ENCODE assay signal across 26 cellular contexts in genomic region chr9:18023332-18023731, GRCh38.
DNase-seq lines count a peak whose midpoint lies in the region; ATAC-seq, FAIRE-seq and TF ChIP-seq lines count a peak whose summit lies in the region.
"Had no signal": no experiment of that assay in that cellular context is flagged by ENCODE, and none has a peak within 500 bp of the region (broad histone marks: within the 10 kb centered on the region; RNA-seq: fewer than 3 reads in every experiment).

No MANE protein-coding gene starts in this region.

- no TSS peak for BruUV-seq in endothelial cell of umbilical vein (replicated peaks; lab: Mats Ljungman, UMichigan)

- no peaks in the 10 kb centered on the region for H3K9me1 ChIP-seq in endothelial cell of umbilical vein (replicated peaks; ENCODE audit: control insufficient read depth, extremely low read depth, insufficient read depth, low read length)

- ATAC-seq in natural killer cell treated with Interleukin-12 subunit alpha and Interleukin-12 subunit beta and Interleukin-15 and Interleukin-18, amount 100 ng/mL, for 72 hours, result no peak
- ATAC-seq: GM12878, Right ventricle myocardium inferior, SK-N-SH treated with all-trans-retinoic acid at 6 μM for 48 hours had no signal

- H3K79me2 ChIP-seq in endothelial cell of umbilical vein (ENCODE audit: control insufficient read depth, insufficient read depth, low read length), result no peaks in the 10 kb centered on the region

- intact Hi-C loops in endothelial cell of umbilical vein (cut with micrococcal nuclease), result no loop called here
- intact Hi-C loops in uterus (cut with DNase I; ENCODE audit: low total_unique reads), result no loop called here
- intact Hi-C loops in adrenal gland (cut with DNase I), result no loop called here
- intact Hi-C loops in lower leg skin (cut with DNase I; ENCODE audit: low total_unique reads), result no loop called here
- intact Hi-C loops in CD14-positive monocyte (cut with micrococcal nuclease), result no loop called here

- POLR2A ChIA-PET in endothelial cell of umbilical vein (lab: Charles Lee), result no interaction called here

- H2AFZ ChIP-seq in endothelial cell of umbilical vein (ENCODE audit: low read depth, low read length), result no peak overlapping the region
- H2AFZ ChIP-seq: GM23248, PC-9 had no signal

- peaks cover 0 to 3% of the 10 kb centered on the region in 2 experiments for H3K27me3 ChIP-seq in endothelial cell of umbilical vein (ENCODE audit: control insufficient read depth in 2 of 2, insufficient read depth in 2 of 2, low read length in 2 of 2)
- H3K27me3 ChIP-seq in uterus, result no peaks in the 10 kb centered on the region
- no peaks in the 10 kb centered on the region for H3K27me3 ChIP-seq in adrenal gland
- H3K27me3 ChIP-seq: BE2C, SJCRH30 had no signal

- H3K9ac ChIP-seq in endothelial cell of umbilical vein (replicated peaks; ENCODE audit: extremely low read depth, insufficient read depth, low read length), result no peak overlapping the region
- H3K9ac ChIP-seq: GM23248 had no signal

- no peaks in the 10 kb centered on the region for H4K20me1 ChIP-seq in endothelial cell of umbilical vein (replicated peaks; ENCODE audit: control insufficient read depth, extremely low read depth, insufficient read depth, low read length)

- FAIRE-seq in endothelial cell of umbilical vein (lab: Jason Lieb, UNC), result peak; percentile 38
- FAIRE-seq: G401.6, GM12878 had no signal

- H3K36me3 Mint-ChIP-seq in natural killer cell treated with Interleukin-12 subunit alpha and Interleukin-12 subunit beta and Interleukin-15 and Interleukin-18, amount 100 ng/mL, for 72 hours, result no peaks in the 10 kb centered on the region
- H3K36me3 Mint-ChIP-seq in CD14-positive monocyte, result no peaks in the 10 kb centered on the region

- CTCF ChIA-PET in endothelial cell of umbilical vein (lab: Charles Lee), result no interaction called here

- WGBS in adrenal gland, 4 donors, result 71 to 77% (median 75%) methylated on average over 3 of the region's 3 CpGs
- WGBS in lower leg skin, 2 donors, result 78 to 82% methylated on average over 3 of the region's 3 CpGs

- H3K4me1 ChIP-seq in endothelial cell of umbilical vein (ENCODE audit: control insufficient read depth, extremely low read depth, insufficient read depth, low read length) (peaks cover 5% of the 10 kb centered on the region), uterus (no peaks in the 10 kb centered on the region), adrenal gland (replicated peaks in 1 of 2) (no peaks in the 10 kb centered on the region)
- H3K4me1 ChIP-seq: BE2C, SJCRH30 had no signal

- no peak overlapping the region for H3K27ac Mint-ChIP-seq in natural killer cell treated with Interleukin-12 subunit alpha and Interleukin-12 subunit beta and Interleukin-15 and Interleukin-18, amount 100 ng/mL, for 72 hours
- no peak overlapping the region for H3K27ac Mint-ChIP-seq in CD14-positive monocyte

- H3K27me3 Mint-ChIP-seq in natural killer cell treated with Interleukin-12 subunit alpha and Interleukin-12 subunit beta and Interleukin-15 and Interleukin-18, amount 100 ng/mL, for 72 hours, result no peaks in the 10 kb centered on the region
- no peaks in the 10 kb centered on the region for H3K27me3 Mint-ChIP-seq in CD14-positive monocyte (ENCODE audit: low read depth in 3 of 3)

- TF ChIP-seq CTCF in endothelial cell of umbilical vein (IDR thresholded peaks at IDR 0.05; ENCODE audit: extremely low read depth in 1 of 2, insufficient read depth in 1 of 2, low read depth in 1 of 2, low read length in 2 of 2) (no peak), uterus (IDR thresholded peaks at IDR 0.05) (no peak), adrenal gland (IDR thresholded peaks at IDR 0.05) (no peak), lower leg skin (IDR thresholded peaks at IDR 0.05) (no peak), CD14-positive monocyte (IDR thresholded peaks at IDR 0.05) (no peak)

- peak; percentile 4 for DNase-seq in ELR (ENCODE audit: low read depth)
- DNase-seq in M059J (ENCODE audit: low read depth), result peak; percentile 12
- peak; percentile 39 for DNase-seq in endothelial cell of umbilical vein (ENCODE audit: low read depth, low spot score)
- no peak for DNase-seq in uterus
- no peak for DNase-seq in adrenal gland
- no peak for DNase-seq in lower leg skin (ENCODE audit: low spot score in 2 of 2)
- no peak for DNase-seq in natural killer cell treated with Interleukin-12 subunit alpha and Interleukin-12 subunit beta and Interleukin-15 and Interleukin-18, amount 100 ng/mL, for 72 hours (ENCODE audit: low spot score)
- DNase-seq in CD14-positive monocyte (ENCODE audit: low spot score), result no peak
- DNase-seq: ACHN, BE2C, Calu3, DMS79 treated with DMSO at 0.1 percent for 48 hours, GM23248, H7, KBM-7, MM.1S, NCI-H1417, NCI-H1694, NCI-H2029 treated with DMSO at 0.1 percent for 48 hours, NCI-H526 treated with DMSO at 0.1 percent for 48 hours, PC-9, SJCRH30 had no signal

- no peak overlapping the region for H3K4me3 Mint-ChIP-seq in natural killer cell treated with Interleukin-12 subunit alpha and Interleukin-12 subunit beta and Interleukin-15 and Interleukin-18, amount 100 ng/mL, for 72 hours
- H3K4me3 Mint-ChIP-seq in CD14-positive monocyte, result no peak overlapping the region

- no peaks in the 10 kb centered on the region for H3K4me1 Mint-ChIP-seq in natural killer cell treated with Interleukin-12 subunit alpha and Interleukin-12 subunit beta and Interleukin-15 and Interleukin-18, amount 100 ng/mL, for 72 hours (ENCODE audit: low read depth in 2 of 2)
- H3K4me1 Mint-ChIP-seq in CD14-positive monocyte, result no peaks in the 10 kb centered on the region

- H3K9me3 ChIP-seq in endothelial cell of umbilical vein (replicated peaks; ENCODE audit: control insufficient read depth, insufficient read depth, low read length) (no peaks in the 10 kb centered on the region), uterus (no peaks in the 10 kb centered on the region), adrenal gland (replicated peaks in 1 of 3) (no peaks in the 10 kb centered on the region)
- H3K9me3 ChIP-seq: BE2C, SJCRH30 had no signal

- H3K36me3 ChIP-seq in endothelial cell of umbilical vein (ENCODE audit: control insufficient read depth in 2 of 2, extremely low read depth in 1 of 2, insufficient read depth in 2 of 2, low read length in 2 of 2) (no peaks in the 10 kb centered on the region), uterus (no peaks in the 10 kb centered on the region), adrenal gland (replicated peaks in 1 of 2) (no peaks in the 10 kb centered on the region)
- H3K36me3 ChIP-seq: BE2C, SJCRH30 had no signal

- no peak overlapping the region for H3K4me3 ChIP-seq in endothelial cell of umbilical vein (replicated peaks in 1 of 3; ENCODE audit: insufficient read depth in 1 of 3, low read depth in 1 of 3, low read length in 3 of 3)
- H3K4me3 ChIP-seq in uterus, result no peak overlapping the region
- no peak overlapping the region for H3K4me3 ChIP-seq in adrenal gland
- H3K4me3 ChIP-seq in lower leg skin (ENCODE audit: low read depth, poor library complexity, severe bottlenecking), result no peak overlapping the region
- H3K4me3 ChIP-seq: GM12878, GM23248, PC-9, SJCRH30 had no signal

- TF ChIP-seq POLR2A in endothelial cell of umbilical vein (IDR thresholded peaks at IDR 0.05; ENCODE audit: low read depth, low read length), result no peak
- no peak for TF ChIP-seq POLR2A in uterus (IDR thresholded peaks at IDR 0.05)
- TF ChIP-seq POLR2A in adrenal gland (IDR thresholded peaks at IDR 0.05), result no peak
- TF ChIP-seq POLR2A in lower leg skin (IDR thresholded peaks at IDR 0.05), result no peak

- peak overlapping the region; percentile 34 for H3K4me2 ChIP-seq in endothelial cell of umbilical vein (ENCODE audit: insufficient read depth, low read length)
- H3K4me2 ChIP-seq: PC-9 had no signal

- dilution Hi-C loops in endothelial cell of umbilical vein (cut with MboI; ENCODE audit: extremely low pct_ligation_motif_present, low sequenced_read_pairs), result no loop called here

- peaks cover 29% of the 10 kb centered on the region for H3K9me3 Mint-ChIP-seq in natural killer cell treated with Interleukin-12 subunit alpha and Interleukin-12 subunit beta and Interleukin-15 and Interleukin-18, amount 100 ng/mL, for 72 hours
- H3K9me3 Mint-ChIP-seq in CD14-positive monocyte, result peaks cover 0 to 4% (median under 1%) of the 10 kb centered on the region in 7 donors

- H3K27ac ChIP-seq in endothelial cell of umbilical vein (ENCODE audit: insufficient read depth, low read depth, low read length) (no peak overlapping the region), uterus (peak overlapping the region; percentile 19 to 71), adrenal gland (no peak overlapping the region)
- H3K27ac ChIP-seq: GM23248, PC-9, SJCRH30 had no signal

TF ChIP-seq in endothelial cell of umbilical vein, 7 proteins besides CTCF, POLR2A, EP300 and RAD21:
- TF ChIP-seq FOS (IDR thresholded peaks at IDR 0.05; ENCODE audit: borderline replicate concordance, insufficient read depth, low read length), result peak; percentile 44
- no peak for TF ChIP-seq MYC (IDR thresholded peaks at IDR 0.05; ENCODE audit: low read depth, low read length)
- peak; percentile 20 for TF ChIP-seq GATA2 (IDR thresholded peaks at IDR 0.05; ENCODE audit: insufficient read depth, insufficient read length, low read depth, low read length)
- no peak for TF ChIP-seq MAX (IDR thresholded peaks at IDR 0.05; ENCODE audit: insufficient read depth, insufficient read length)
- TF ChIP-seq EZH2 (IDR thresholded peaks at IDR 0.05; ENCODE audit: borderline replicate concordance, low read depth, low read length, severe bottlenecking), result no peak
- no peak for TF ChIP-seq JUN (IDR thresholded peaks at IDR 0.05; ENCODE audit: borderline replicate concordance, insufficient read depth, insufficient read length, low read depth)
- TF ChIP-seq POLR2AphosphoS5 (IDR thresholded peaks at IDR 0.05; ENCODE audit: insufficient read depth, low read depth, low read length), result no peak

Comparison
In these comparisons a context has a peak if more than half of its experiments do, and no peak if none do; other contexts are left out.
1. DNase-seq: peak in ELR (single experiment), M059J (single experiment) and endothelial cell of umbilical vein (single experiment); none in uterus (0 of 2), adrenal gland (0 of 7), lower leg skin (0 of 2), natural killer cell treated with Interleukin-12 subunit alpha and Interleukin-12 subunit beta and Interleukin-15 and Interleukin-18, amount 100 ng/mL, for 72 hours (single experiment) and CD14-positive monocyte (single experiment).
2. H3K27ac ChIP-seq: peak in uterus (2 of 2); none in endothelial cell of umbilical vein (single experiment) and adrenal gland (0 of 5).